Comparison of ENCODE assay signal across 1 cellular context in the genomic region with DNA sequence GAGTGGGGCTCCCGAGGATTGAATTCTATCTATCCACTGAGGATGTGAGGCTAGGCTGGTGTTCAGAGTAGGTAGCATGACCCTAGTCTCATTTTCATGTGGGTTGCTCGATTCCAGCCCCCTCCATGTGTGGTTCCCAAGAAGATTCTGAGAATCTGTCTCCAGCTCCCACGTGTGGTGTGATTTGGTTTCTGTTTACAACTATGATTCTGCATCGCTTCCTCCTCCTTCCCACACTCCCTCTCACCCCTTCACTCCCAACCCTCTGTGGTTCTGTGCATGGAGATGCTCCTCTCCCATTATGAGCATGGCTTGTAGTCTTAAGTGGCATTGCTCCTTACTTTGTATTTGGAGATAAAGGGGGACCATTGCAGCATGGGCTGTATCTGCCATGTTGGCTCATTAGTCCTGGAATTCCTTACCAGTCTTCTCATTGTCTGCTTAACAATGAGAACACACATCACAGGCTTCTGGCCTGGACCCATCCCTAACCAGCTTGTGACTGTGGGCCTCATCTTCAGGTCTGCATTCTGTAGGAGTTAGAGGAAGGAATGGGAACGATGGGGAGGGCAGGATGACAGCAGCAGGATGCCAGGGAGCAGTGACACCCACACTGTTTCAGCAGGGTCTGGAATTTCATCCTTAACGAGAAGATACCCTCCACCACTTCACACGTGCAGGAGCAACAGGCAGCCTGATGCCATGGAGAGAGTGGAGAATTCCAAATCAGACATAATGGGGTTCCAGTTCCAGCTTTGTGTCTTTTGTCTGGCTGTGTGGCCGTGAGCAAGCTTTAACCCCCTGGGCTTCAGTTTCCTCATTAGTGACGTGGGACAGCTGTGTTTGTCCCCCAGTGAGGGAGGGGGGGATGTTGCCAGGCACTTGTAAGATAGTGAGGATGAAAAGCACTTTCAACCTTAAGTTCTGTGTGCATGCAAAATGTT.
TF ChIP-seq lines count a peak whose summit lies in the region.

No MANE protein-coding gene starts in this region.

TF ChIP-seq in WTC11, 78 proteins besides CTCF, POLR2A, EP300 and RAD21 (continued from another document):
- TF ChIP-seq ZBTB21 (CRISPR knock-in tag; IDR thresholded peaks at IDR 0.05; ENCODE audit: borderline replicate concordance): no peak
- TF ChIP-seq, protein P1, sequence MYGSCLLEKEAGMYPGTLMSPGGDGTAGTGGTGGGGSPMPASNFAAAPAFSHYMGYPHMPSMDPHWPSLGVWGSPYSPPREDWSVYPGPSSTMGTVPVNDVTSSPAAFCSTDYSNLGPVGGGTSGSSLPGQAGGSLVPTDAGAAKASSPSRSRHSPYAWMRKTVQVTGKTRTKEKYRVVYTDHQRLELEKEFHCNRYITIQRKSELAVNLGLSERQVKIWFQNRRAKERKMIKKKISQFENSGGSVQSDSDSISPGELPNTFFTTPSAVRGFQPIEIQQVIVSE (CRISPR knock-in tag; IDR thresholded peaks at IDR 0.05; ENCODE audit: borderline replicate concordance): no peak
- no peak for TF ChIP-seq CREM (CRISPR knock-in tag; IDR thresholded peaks at IDR 0.05)
- TF ChIP-seq, protein P2, sequence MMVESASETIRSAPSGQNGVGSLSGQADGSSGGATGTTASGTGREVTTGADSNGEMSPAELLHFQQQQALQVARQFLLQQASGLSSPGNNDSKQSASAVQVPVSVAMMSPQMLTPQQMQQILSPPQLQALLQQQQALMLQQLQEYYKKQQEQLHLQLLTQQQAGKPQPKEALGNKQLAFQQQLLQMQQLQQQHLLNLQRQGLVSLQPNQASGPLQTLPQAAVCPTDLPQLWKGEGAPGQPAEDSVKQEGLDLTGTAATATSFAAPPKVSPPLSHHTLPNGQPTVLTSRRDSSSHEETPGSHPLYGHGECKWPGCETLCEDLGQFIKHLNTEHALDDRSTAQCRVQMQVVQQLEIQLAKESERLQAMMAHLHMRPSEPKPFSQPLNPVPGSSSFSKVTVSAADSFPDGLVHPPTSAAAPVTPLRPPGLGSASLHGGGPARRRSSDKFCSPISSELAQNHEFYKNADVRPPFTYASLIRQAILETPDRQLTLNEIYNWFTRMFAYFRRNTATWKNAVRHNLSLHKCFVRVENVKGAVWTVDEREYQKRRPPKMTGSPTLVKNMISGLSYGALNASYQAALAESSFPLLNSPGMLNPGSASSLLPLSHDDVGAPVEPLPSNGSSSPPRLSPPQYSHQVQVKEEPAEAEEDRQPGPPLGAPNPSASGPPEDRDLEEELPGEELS (CRISPR knock-in tag; IDR thresholded peaks at IDR 0.05): no peak
- TF ChIP-seq IRF2 (CRISPR knock-in tag; IDR thresholded peaks at IDR 0.05; ENCODE audit: borderline replicate concordance, low read depth): no peak
- no peak for TF ChIP-seq ZNF219 (CRISPR knock-in tag; IDR thresholded peaks at IDR 0.05; ENCODE audit: borderline replicate concordance)
TF ChIP-seq in WTC11: peak in this region for 0.
